In genomic region chr11:127338380-127339259, GRCh38 we compare ENCODE assay signal across 22 cellular contexts.
"Had no signal": no experiment of that assay in that cellular context is flagged by ENCODE, and none has a peak within 500 bp of the region (broad histone marks: within the 10 kb centered on the region; RNA-seq: fewer than 3 reads in every experiment).

No MANE protein-coding gene starts in this region.

- H3K27me3 Mint-ChIP-seq: activated CD4-positive, alpha-beta T cell treated with anti-CD3 and anti-CD28 coated beads, Interleukin-2, amount 10 ng/mL, durations not matched to agents 7 days and 5 days; activated naive CD4-positive, alpha-beta T cell treated with anti-CD3 and anti-CD28 coated beads, Interleukin-2, amount 10 ng/mL, durations not matched to agents 7 days and 5 days; activated naive CD8-positive, alpha-beta T cell treated with anti-CD3 and anti-CD28 coated beads, Interleukin-2, amount 50 U/mL, for 24 hours; natural killer cell treated with Interleukin-12 subunit alpha and Interleukin-12 subunit beta and Interleukin-15 and Interleukin-18, amount 100 ng/mL, for 72 hours; stimulated activated memory B cell treated with anti-CD40 and anti-IgM and Interleukin-4, amounts not matched to agents 10 μg/mL and 1 μg/mL and 100 μg/mL, for 72 hours had no signal

- H3K9me3 ChIP-seq: lower lobe of right lung, testis, upper lobe of left lung had no signal

- H3K4me1 Mint-ChIP-seq: activated CD4-positive, alpha-beta T cell treated with anti-CD3 and anti-CD28 coated beads, Interleukin-2, amount 10 ng/mL, durations not matched to agents 7 days and 5 days; activated naive CD4-positive, alpha-beta T cell treated with anti-CD3 and anti-CD28 coated beads, Interleukin-2, amount 10 ng/mL, durations not matched to agents 7 days and 5 days; activated naive CD8-positive, alpha-beta T cell treated with anti-CD3 and anti-CD28 coated beads, Interleukin-2, amount 50 U/mL, for 24 hours; brain; stimulated activated memory B cell treated with anti-CD40 and anti-IgM and Interleukin-4, amounts not matched to agents 10 μg/mL and 1 μg/mL and 100 μg/mL, for 72 hours had no signal

- H3K4me3 Mint-ChIP-seq: activated CD4-positive, alpha-beta T cell treated with anti-CD3 and anti-CD28 coated beads, Interleukin-2, amount 10 ng/mL, durations not matched to agents 7 days and 5 days; activated naive CD4-positive, alpha-beta T cell treated with anti-CD3 and anti-CD28 coated beads, Interleukin-2, amount 10 ng/mL, durations not matched to agents 7 days and 5 days; activated naive CD8-positive, alpha-beta T cell treated with anti-CD3 and anti-CD28 coated beads, Interleukin-2, amount 50 U/mL, for 24 hours; activated T-cell treated with anti-CD3 and anti-CD28 coated beads, Interleukin-2, amount 50 U/mL, for 4 hours; brain; natural killer cell treated with Interleukin-12 subunit alpha and Interleukin-12 subunit beta and Interleukin-15 and Interleukin-18, amount 100 ng/mL, for 72 hours; stimulated activated memory B cell treated with anti-CD40 and anti-IgM and Interleukin-4, amounts not matched to agents 10 μg/mL and 1 μg/mL and 100 μg/mL, for 72 hours had no signal

- ATAC-seq: activated CD4-positive, CD25-positive, alpha-beta regulatory T cell treated with anti-CD3 and anti-CD28 coated beads, Interleukin-2, amount 50 U/mL, for 24 hours; activated naive CD8-positive, alpha-beta T cell treated with anti-CD3 and anti-CD28 coated beads, Interleukin-2, amount 50 U/mL, for 24 hours; activated T-cell treated with anti-CD3 and anti-CD28 coated beads, Interleukin-2, amount 50 U/mL, for 4 hours; lower lobe of right lung; natural killer cell treated with Interleukin-12 subunit alpha and Interleukin-12 subunit beta and Interleukin-15 and Interleukin-18, amount 100 ng/mL, for 72 hours; stimulated activated memory B cell treated with anti-CD40 and anti-IgM and Interleukin-4, amounts not matched to agents 10 μg/mL and 1 μg/mL and 100 μg/mL, for 72 hours had no signal

- H3K27ac Mint-ChIP-seq: activated CD4-positive, alpha-beta T cell treated with anti-CD3 and anti-CD28 coated beads, Interleukin-2, amount 10 ng/mL, durations not matched to agents 7 days and 5 days; activated naive CD4-positive, alpha-beta T cell treated with anti-CD3 and anti-CD28 coated beads, Interleukin-2, amount 10 ng/mL, durations not matched to agents 7 days and 5 days; activated naive CD8-positive, alpha-beta T cell treated with anti-CD3 and anti-CD28 coated beads, Interleukin-2, amount 50 U/mL, for 24 hours; brain; natural killer cell treated with Interleukin-12 subunit alpha and Interleukin-12 subunit beta and Interleukin-15 and Interleukin-18, amount 100 ng/mL, for 72 hours; stimulated activated memory B cell treated with anti-CD40 and anti-IgM and Interleukin-4, amounts not matched to agents 10 μg/mL and 1 μg/mL and 100 μg/mL, for 72 hours had no signal

- H3K27me3 ChIP-seq: dorsolateral prefrontal cortex, spleen, testis, upper lobe of left lung had no signal

- H3K36me3 ChIP-seq: lower lobe of right lung, spleen, upper lobe of left lung had no signal

- H3K36me3 Mint-ChIP-seq: activated naive CD4-positive, alpha-beta T cell treated with anti-CD3 and anti-CD28 coated beads, Interleukin-2, amount 10 ng/mL, durations not matched to agents 7 days and 5 days; brain; natural killer cell treated with Interleukin-12 subunit alpha and Interleukin-12 subunit beta and Interleukin-15 and Interleukin-18, amount 100 ng/mL, for 72 hours; stimulated activated memory B cell treated with anti-CD40 and anti-IgM and Interleukin-4, amounts not matched to agents 10 μg/mL and 1 μg/mL and 100 μg/mL, for 72 hours had no signal

- H3K9me3 Mint-ChIP-seq: activated naive CD4-positive, alpha-beta T cell treated with anti-CD3 and anti-CD28 coated beads, Interleukin-2, amount 10 ng/mL, durations not matched to agents 7 days and 5 days had no signal

- H3K4me3 ChIP-seq: dorsolateral prefrontal cortex, lower lobe of right lung, spleen, testis, upper lobe of left lung had no signal

- H3K27ac ChIP-seq: dorsolateral prefrontal cortex, epithelial cell of prostate, lower lobe of right lung, spleen, testis, upper lobe of left lung had no signal

- H3K4me1 ChIP-seq: lower lobe of right lung, spleen, testis, upper lobe of left lung had no signal

- DNase-seq: activated CD4-positive, alpha-beta T cell treated with anti-CD3 and anti-CD28 coated beads, Interleukin-2, amount 10 ng/mL, durations not matched to agents 7 days and 5 days; activated CD8-positive, alpha-beta memory T cell treated with anti-CD3 and anti-CD28 coated beads, Interleukin-2, amount 50 U/mL, for 4 hours; activated naive CD4-positive, alpha-beta T cell treated with anti-CD3 and anti-CD28 coated beads, Interleukin-2, amount 10 ng/mL, durations not matched to agents 7 days and 5 days; activated naive CD8-positive, alpha-beta T cell treated with anti-CD3 and anti-CD28 coated beads, Interleukin-2, amount 50 U/mL, for 24 hours; activated T-cell treated with anti-CD3 and anti-CD28 coated beads, Interleukin-2, amount 50 U/mL, for 4 hours; anterior cingulate cortex; central memory CD4-positive, alpha-beta T cell; dorsolateral prefrontal cortex; foreskin melanocyte; hypothalamus; lower lobe of right lung; nucleus accumbens; posterior cingulate gyrus; spleen; stimulated activated CD4-positive, alpha-beta T cell treated with anti-CD3 and anti-CD28 coated beads, Interleukin-4, amount 100 ng/mL, for 4 hours; testis; upper lobe of left lung had no signal
